In genomic region chr6:134397674-134398073, GRCh38 we compare ENCODE assay signal across 20 cellular contexts.
A peak's percentile ranks its signal among the peaks of the same experiment; 100 is the strongest.
DNase-seq lines count a peak whose midpoint lies in the region; ATAC-seq and TF ChIP-seq lines count a peak whose summit lies in the region.
"Had no signal": no experiment of that assay in that cellular context is flagged by ENCODE, and none has a peak within 500 bp of the region (broad histone marks: within the 10 kb centered on the region; RNA-seq: fewer than 3 reads in every experiment).

No MANE protein-coding gene starts in this region.

- H3K36me3 ChIP-seq in OCI-LY3 (replicated peaks; ENCODE audit: low read depth, low read length), result no peaks in the 10 kb centered on the region
- H3K36me3 ChIP-seq: SJCRH30 had no signal

- intact Hi-C loops in head of caudate nucleus (cut with DNase I), result no loop called here

- H3K4me3 Mint-ChIP-seq in memory B cell, result no peak overlapping the region
- H3K4me3 Mint-ChIP-seq: CD4-positive, CD25-positive, alpha-beta regulatory T cell had no signal

- H3K27ac ChIP-seq in OCI-LY3 (ENCODE audit: low read length), result peak overlapping the region; percentile 65
- H3K27ac ChIP-seq: PC-9, SJCRH30 had no signal

- H3K9ac ChIP-seq in OCI-LY3 (ENCODE audit: low read length), result no peak overlapping the region

- no peaks in the 10 kb centered on the region for H3K27me3 ChIP-seq in OCI-LY3 (ENCODE audit: low read depth, low read length)

- H3K9me3 ChIP-seq in OCI-LY3 (ENCODE audit: insufficient read depth, low read length), result no peaks in the 10 kb centered on the region
- H3K9me3 ChIP-seq: SJCRH30 had no signal

- ATAC-seq in memory B cell (ENCODE audit: low read depth) (no peak), HG03097 (IDR thresholded peaks at IDR 0.05; ENCODE audit: low FRiP score, unreplicated experiment) (no peak)
- ATAC-seq: HepG2, Right ventricle myocardium inferior, SK-N-SH treated with all-trans-retinoic acid at 6 μM for 48 hours had no signal

- H3K4me1 ChIP-seq in OCI-LY3 (ENCODE audit: low read length), result peaks cover 24% of the 10 kb centered on the region
- H3K4me1 ChIP-seq: SJCRH30 had no signal

- no peak for TF ChIP-seq CTCF in OCI-LY3 (IDR thresholded peaks at IDR 0.05; ENCODE audit: low read depth, low read length)

- H3K4me1 Mint-ChIP-seq in memory B cell, result peaks cover 8% of the 10 kb centered on the region

- no peaks in the 10 kb centered on the region for H3K79me2 ChIP-seq in OCI-LY3 (ENCODE audit: low read length)

- peak overlapping the region; percentile 39 for H3K4me2 ChIP-seq in OCI-LY3 (ENCODE audit: low read length)
- H3K4me2 ChIP-seq: PC-9 had no signal

- H3K4me3 ChIP-seq in OCI-LY3 (ENCODE audit: low read length), result no peak overlapping the region
- H3K4me3 ChIP-seq: PC-9, SJCRH30 had no signal

- peak overlapping the region; percentile 61 for H3K27ac Mint-ChIP-seq in memory B cell
- H3K27ac Mint-ChIP-seq: CD4-positive, CD25-positive, alpha-beta regulatory T cell had no signal

- H3K27me3 Mint-ChIP-seq in memory B cell, result no peaks in the 10 kb centered on the region
- H3K27me3 Mint-ChIP-seq: CD4-positive, CD25-positive, alpha-beta regulatory T cell had no signal

- H4K20me1 ChIP-seq in OCI-LY3 (ENCODE audit: insufficient read depth, low read length), result no peaks in the 10 kb centered on the region

- DNase-seq in CD1c-positive myeloid dendritic cell (ENCODE audit: extremely low spot score), result peak; percentile 42
- no peak for DNase-seq in memory B cell (ENCODE audit: low spot score in 2 of 2)
- no peak for DNase-seq in DMS114 treated with DMSO at 0.1 percent for 48 hours (lab: John Stamatoyannopoulos, UW; ENCODE audit: unreplicated experiment)
- DNase-seq in head of caudate nucleus, result no peak
- no peak for DNase-seq in NCI-H2107 (lab: John Stamatoyannopoulos, UW)
- DNase-seq: CD4-positive, CD25-positive, alpha-beta regulatory T cell; NCI-H1048; NCI-H1417; NCI-H187; NCI-H2081 treated with DMSO at 0.1 percent for 48 hours; NCI-H446; NCI-H524 treated with DMSO at 0.1 percent for 48 hours; NCI-H774; PC-9 had no signal

- no peak overlapping the region for H2AFZ ChIP-seq in OCI-LY3 (ENCODE audit: low read depth, low read length)
- H2AFZ ChIP-seq: PC-9 had no signal

- no peaks in the 10 kb centered on the region for H3K9me3 Mint-ChIP-seq in memory B cell
- H3K9me3 Mint-ChIP-seq: CD4-positive, CD25-positive, alpha-beta regulatory T cell had no signal

- H3K36me3 Mint-ChIP-seq in memory B cell, result no peaks in the 10 kb centered on the region
